ENCODE assay signal across 11 cellular contexts in the genomic region with DNA sequence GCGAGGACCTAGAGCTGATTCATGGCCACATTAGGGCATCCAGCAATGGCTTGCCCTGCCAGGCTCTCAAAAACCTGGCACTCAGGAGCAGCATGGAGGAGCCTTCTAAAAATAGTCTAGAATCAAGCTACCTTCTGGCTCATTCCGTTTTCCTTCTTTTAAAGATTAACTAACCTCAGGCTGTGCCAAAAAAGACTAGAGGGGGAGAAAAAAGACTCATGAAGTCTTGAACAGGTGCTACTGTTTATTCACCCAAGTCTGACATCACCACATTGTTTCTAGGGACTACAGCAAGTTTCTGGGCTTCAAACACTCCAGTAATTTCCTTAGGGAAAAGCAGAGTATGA.
DNase-seq lines count a peak whose midpoint lies in the region; ATAC-seq, FAIRE-seq and TF ChIP-seq lines count a peak whose summit lies in the region.
"Had no signal": no experiment of that assay in that cellular context is flagged by ENCODE, and none has a peak within 500 bp of the region (broad histone marks: within the 10 kb centered on the region; RNA-seq: fewer than 3 reads in every experiment).

No MANE protein-coding gene starts in this region.

- RAD21 ChIA-PET in GM12878 (lab: Charles Lee; ENCODE audit: unreplicated experiment), result interaction anchor here (0.8 to 2.2 kb wide), 3 partner anchors 13 to 38 kb away, joined by 3 to 9 read pairs (median 3); no protein-coding TSS in a partner anchor

- 100% methylated on average over 2 of the region's 2 CpGs for WGBS in GM12878 (ENCODE audit: insufficient coverage, insufficient replicate concordance, low lambda C conversion rate, missing lambda C conversion rate)
- WGBS in small intestine, 3 donors, result 11 to 52% (median 24%) methylated on average over 2 of the region's 2 CpGs

- peaks cover 3% of the 10 kb centered on the region for H3K36me3 Mint-ChIP-seq in activated CD8-positive, alpha-beta T cell treated with anti-CD3 and anti-CD28 coated beads for 36 hours (ENCODE audit: low read depth)

- peak; percentile 32 for ATAC-seq in GM12878
- no peak for ATAC-seq in activated CD8-positive, alpha-beta T cell treated with anti-CD3 and anti-CD28 coated beads for 36 hours

- no peak for FAIRE-seq in GM12878 (lab: Jason Lieb, UNC)
- FAIRE-seq in small intestine (lab: Jason Lieb, UNC), result no peak

- no TSS peak for BruUV-seq in GM12878 (replicated peaks; lab: Mats Ljungman, UMichigan)

- no peak overlapping the region for H3K9ac ChIP-seq in GM12878 (ENCODE audit: control insufficient read depth, insufficient read depth, low read length)

- H3K4me3 ChIP-seq in GM12878 (no peak overlapping the region), small intestine (ENCODE audit: low read depth in 1 of 2, low read length in 2 of 2) (no peak overlapping the region)

- peaks cover 0 to 1% of the 10 kb centered on the region in 2 experiments; a peak in 1 of 4 replicates for H3K36me3 ChIP-seq in GM12878 (ENCODE audit: control insufficient read depth in 2 of 2, insufficient read depth in 2 of 2, low read length in 1 of 2)
- no peaks in the 10 kb centered on the region for H3K36me3 ChIP-seq in small intestine (ENCODE audit: control insufficient read depth in 2 of 2, insufficient read depth in 2 of 2, low read length in 2 of 2)

- DNase-seq in LHCN-M2 (ENCODE audit: low read depth) (peak; percentile 89), GM12878 (ENCODE audit: low read depth, low spot score) (no peak), kidney glomerular epithelial cell (lab: John Stamatoyannopoulos, UW) (peak; percentile 80), small intestine (peak; percentile 33), germinal center (ENCODE audit: low spot score) (no peak), DMS153 treated with DMSO at 0.1 percent for 48 hours (lab: John Stamatoyannopoulos, UW; ENCODE audit: unreplicated experiment) (no peak), GM19240 (ENCODE audit: insufficient read length, low spot score) (no peak)
- DNase-seq in activated CD8-positive, alpha-beta T cell treated with anti-CD3 and anti-CD28 coated beads for 36 hours, result no peak
- DNase-seq: COR-L47; H7; stimulated activated naive CD4-positive, alpha-beta T cell treated with Interleukin-2 at 50 U/mL for 16 hours had no signal

- H3K4me1 ChIP-seq in GM12878 (ENCODE audit: control insufficient read depth, insufficient read depth, low read length) (peaks cover 32% of the 10 kb centered on the region), small intestine (ENCODE audit: control insufficient read depth in 2 of 2, insufficient read depth in 1 of 2, low read depth in 1 of 2, low read length in 1 of 2) (peaks cover 0 to 7% of the 10 kb centered on the region in 2 donors)

- no peaks in the 10 kb centered on the region for H3K27me3 Mint-ChIP-seq in activated CD8-positive, alpha-beta T cell treated with anti-CD3 and anti-CD28 coated beads for 36 hours

- H3K27ac ChIP-seq in GM12878 (ENCODE audit: control insufficient read depth, insufficient read depth) (peak overlapping the region; percentile 4), small intestine (ENCODE audit: low read depth in 1 of 2, low read length in 1 of 2) (peak overlapping the region in 1 of 2 donors; percentile 12)

- intact Hi-C loops in GM12878 (cut with micrococcal nuclease; ENCODE audit: unreplicated experiment), result no loop called here
- intact Hi-C loops in activated CD8-positive, alpha-beta T cell treated with anti-CD3 and anti-CD28 coated beads for 36 hours (cut with micrococcal nuclease), result no loop called here

- H3K4me3 Mint-ChIP-seq in activated CD8-positive, alpha-beta T cell treated with anti-CD3 and anti-CD28 coated beads for 36 hours, result no peak overlapping the region

- TF ChIP-seq CTCF in GM12878 (IDR thresholded peaks at IDR 0.05 in 2 of 3, conservative IDR thresholded peaks at IDR 0.05 in 1 of 3; ENCODE audit: control insufficient read depth in 2 of 3, extremely low read depth in 1 of 3, insufficient read depth in 1 of 3, low read depth in 3 of 3, low read length in 3 of 3), result no peak
- no peak for TF ChIP-seq CTCF in activated CD8-positive, alpha-beta T cell treated with anti-CD3 and anti-CD28 coated beads for 36 hours (IDR thresholded peaks at IDR 0.05)

- H3K27ac Mint-ChIP-seq in activated CD8-positive, alpha-beta T cell treated with anti-CD3 and anti-CD28 coated beads for 36 hours, result no peak overlapping the region

- no peak overlapping the region for H3K4me2 ChIP-seq in GM12878 (ENCODE audit: control insufficient read depth, insufficient read depth)

- peaks cover 51% of the 10 kb centered on the region for H3K4me1 Mint-ChIP-seq in activated CD8-positive, alpha-beta T cell treated with anti-CD3 and anti-CD28 coated beads for 36 hours (ENCODE audit: low read depth)

- SMC1A ChIA-PET in GM12878 (lab: Charles Lee; ENCODE audit: uncharacterized antibody, unreplicated experiment), result interaction anchor here (0.7 to 3.5 kb wide), 7 partner anchors 11 to 149 kb away, joined by 3 to 26 read pairs (median 4); no protein-coding TSS in a partner anchor

- H3K27me3 ChIP-seq in GM12878 (replicated peaks in 1 of 2; ENCODE audit: control insufficient read depth in 2 of 2, insufficient read depth in 2 of 2, low read length in 1 of 2) (no peaks in the 10 kb centered on the region), small intestine (ENCODE audit: control insufficient read depth in 2 of 2, insufficient read depth in 2 of 2, low read length in 2 of 2) (no peaks in the 10 kb centered on the region)

- TF ChIP-seq POLR2A in GM12878 (IDR thresholded peaks at IDR 0.05; ENCODE audit: low read depth, low read length), result no peak

- no peak for TF ChIP-seq RAD21 in GM12878 (IDR thresholded peaks at IDR 0.05; ENCODE audit: insufficient read depth, low read depth, low read length)

- no peak overlapping the region for H2AFZ ChIP-seq in GM12878 (ENCODE audit: control insufficient read depth, low read depth, low read length)

- H3K79me2 ChIP-seq in GM12878 (ENCODE audit: control insufficient read depth, insufficient read depth, low read length), result peaks cover 88% of the 10 kb centered on the region

- POLR2A ChIA-PET in GM12878 (lab: Charles Lee), result interaction anchor here (0.8 to 2.0 kb wide), 6 partner anchors 9 to 118 kb away, joined by 3 to 5 read pairs (median 4); no protein-coding TSS in a partner anchor
- POLR2A ChIA-PET in activated CD8-positive, alpha-beta T cell treated with anti-CD3 and anti-CD28 coated beads for 36 hours (lab: Charles Lee), result no interaction called here

- H4K20me1 ChIP-seq in GM12878 (ENCODE audit: control insufficient read depth, insufficient read depth), result no peaks in the 10 kb centered on the region

- no peak for TF ChIP-seq EP300 in GM12878 (IDR thresholded peaks at IDR 0.05; ENCODE audit: borderline replicate concordance in 1 of 2, control insufficient read depth in 1 of 2, low read depth in 2 of 2, low read length in 2 of 2)

- H3K9me3 ChIP-seq in GM12878 (replicated peaks; ENCODE audit: control insufficient read depth, insufficient read depth, low read length), result no peaks in the 10 kb centered on the region; the same call in 2 of the 3 replicates
- no peaks in the 10 kb centered on the region for H3K9me3 ChIP-seq in small intestine (ENCODE audit: control insufficient read depth, low read depth)

- CTCF ChIA-PET in GM12878 (lab: Yijun Ruan, JAX), result interaction anchor here (1.3 kb wide), 1 partner anchor 92 kb away, joined by 3 read pairs; no protein-coding TSS in a partner anchor
- CTCF ChIA-PET in activated CD8-positive, alpha-beta T cell treated with anti-CD3 and anti-CD28 coated beads for 36 hours (lab: Charles Lee), result interaction anchor here (1.2 kb wide), 1 partner anchor 127 kb away, joined by 3 read pairs; no protein-coding TSS in a partner anchor

- in situ Hi-C loops in GM12878 (cut with MboI), result no loop called here

- H3K9me3 Mint-ChIP-seq in activated CD8-positive, alpha-beta T cell treated with anti-CD3 and anti-CD28 coated beads for 36 hours, result no peaks in the 10 kb centered on the region

TF ChIP-seq in GM12878, 131 proteins besides CTCF, POLR2A, EP300 and RAD21 (continues in another document):
- TF ChIP-seq SIN3A (IDR thresholded peaks at IDR 0.05; ENCODE audit: low read depth, low read length), result no peak
- no peak for TF ChIP-seq E4F1 (IDR thresholded peaks at IDR 0.05; ENCODE audit: borderline replicate concordance, partially characterized antibody)
- no peak for TF ChIP-seq KLF5 (IDR thresholded peaks at IDR 0.05; ENCODE audit: partially characterized antibody)
- TF ChIP-seq LARP7 (IDR thresholded peaks at IDR 0.05), result no peak
- TF ChIP-seq TCF7 (IDR thresholded peaks at IDR 0.05; ENCODE audit: borderline replicate concordance), result no peak
- no peak for TF ChIP-seq GABPA (IDR thresholded peaks at IDR 0.05; ENCODE audit: low read depth)

Comparison
In these comparisons a context has a peak if more than half of its experiments do, and no peak if none do; other contexts are left out.
1. DNase-seq: peak in LHCN-M2 (single experiment), kidney glomerular epithelial cell (single experiment) and small intestine (single experiment); none in GM12878 (single experiment), activated CD8-positive, alpha-beta T cell treated with anti-CD3 and anti-CD28 coated beads for 36 hours (single experiment), germinal center (single experiment), DMS153 treated with DMSO at 0.1 percent for 48 hours (single experiment) and GM19240 (single experiment).